8 cellular contexts compared by ENCODE assay signal in the genomic region with DNA sequence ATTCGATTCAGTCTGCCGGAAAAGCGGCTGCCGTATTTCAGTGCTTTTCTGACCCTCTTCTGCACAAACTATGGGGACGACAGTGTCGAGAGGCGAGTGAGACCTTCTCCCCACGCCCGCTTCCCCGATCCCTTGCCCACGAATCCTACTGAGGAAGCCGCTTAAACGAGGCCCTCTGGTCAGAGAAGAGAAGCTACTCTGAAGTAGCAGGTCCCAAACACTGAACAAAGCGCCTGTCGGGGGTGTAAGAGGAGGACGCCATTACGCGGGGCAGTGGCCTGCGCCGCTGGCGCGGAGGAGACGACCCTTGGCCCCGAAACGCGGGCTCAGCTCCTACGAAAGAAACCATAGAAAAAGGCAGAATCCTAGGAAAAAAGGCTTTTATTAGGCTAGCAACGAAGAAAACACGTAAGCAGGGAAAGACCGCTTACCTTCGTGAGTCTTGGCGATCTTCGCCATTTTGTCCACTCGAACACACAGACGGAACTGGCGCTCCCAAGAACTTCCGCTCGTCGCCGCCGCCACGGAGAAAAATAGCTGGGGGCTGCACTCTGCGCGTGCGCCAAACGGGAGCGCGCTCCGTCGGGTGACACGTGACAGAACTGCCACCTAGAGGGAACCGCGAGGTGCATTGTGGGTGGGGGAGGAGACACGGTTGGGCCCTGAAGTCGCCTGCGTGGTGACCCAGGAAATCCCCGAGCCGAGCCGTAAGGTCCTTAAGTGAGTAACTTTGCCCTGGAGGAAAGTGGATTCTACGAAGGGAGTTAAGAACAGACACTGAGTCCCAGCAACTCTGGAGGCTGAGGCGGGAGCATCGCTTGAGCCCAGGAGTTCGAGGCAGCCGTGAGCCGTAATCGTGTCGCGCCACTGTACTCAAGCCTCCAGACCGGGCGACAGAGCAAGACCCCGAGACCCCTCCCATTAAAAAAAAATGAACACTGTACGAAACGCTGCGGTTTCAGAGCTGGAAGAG. TPM values are rescaled to one million over a fixed set of nuclear protein-coding genes. Genes with fewer than 3 reads are reported as not detected.
DNase-seq lines count a peak whose midpoint lies in the region; ATAC-seq, FAIRE-seq and TF ChIP-seq lines count a peak whose summit lies in the region.

Gene SF3B1 (minus strand): TSS at position 488 of the 973 bp plus-strand sequence. CDS start 29 bp downstream, at position 459.

- peaks cover 0 to under 1% of the 10 kb centered on the region in 2 experiments for H3K36me3 ChIP-seq in keratinocyte (ENCODE audit: control insufficient read depth in 2 of 2, extremely low read depth in 1 of 2, insufficient read depth in 2 of 2, low read length in 2 of 2)

- H4K20me1 ChIP-seq in keratinocyte (ENCODE audit: control insufficient read depth, extremely low read depth, insufficient read depth, low read length), result peaks cover 15% of the 10 kb centered on the region

- H2AFZ ChIP-seq in keratinocyte (ENCODE audit: control insufficient read depth, low read length), result peak within 1 kb of the TSS; percentile 93

- H3K4me2 ChIP-seq in keratinocyte (ENCODE audit: control insufficient read depth, extremely low read depth, insufficient read depth, low read depth, low read length), result peak within 1 kb of the TSS; percentile 86

- TF ChIP-seq CTCF in keratinocyte (optimal IDR thresholded peaks at IDR 0.05 in 1 of 3, IDR thresholded peaks at IDR 0.05 in 1 of 3, conservative IDR thresholded peaks at IDR 0.05 in 1 of 3; ENCODE audit: extremely low read depth in 1 of 3, insufficient read depth in 2 of 3, low read length in 3 of 3), result no peak

- H3K27ac ChIP-seq in keratinocyte (ENCODE audit: control insufficient read depth, insufficient read depth, low read length), result peak within 1 kb of the TSS; percentile 95

- peak; percentile 97 for ATAC-seq in HG03432 (IDR thresholded peaks at IDR 0.05; ENCODE audit: unreplicated experiment)

- no peaks in the 10 kb centered on the region for H3K27me3 ChIP-seq in keratinocyte (ENCODE audit: control insufficient read depth, extremely low read depth, insufficient read depth, low read length)

- peaks cover 53% of the 10 kb centered on the region for H3K79me2 ChIP-seq in keratinocyte (ENCODE audit: control insufficient read depth, insufficient read depth, low read length)

- DNase-seq in AG20443 (ENCODE audit: low spot score) (peak; percentile 98), NCI-H510A (lab: John Stamatoyannopoulos, UW) (peak; percentile 86), cerebellum (ENCODE audit: low spot score) (peak; percentile 93), keratinocyte (ENCODE audit: low read depth, low spot score) (peak; percentile 98)
- peak; percentile 98 for DNase-seq in activated CD4-positive, alpha-beta T cell treated with anti-CD3 and anti-CD28 coated beads for 1 hour
- peak; percentile 96 to 97 for DNase-seq in stimulated activated CD4-positive, alpha-beta T cell treated with anti-CD3 and anti-CD28 coated beads, Interleukin-15, amount 100 ng/mL, for 1 hour (ENCODE audit: low read depth in 1 of 2, low spot score in 1 of 2)

- no peaks in the 10 kb centered on the region for H3K9me3 ChIP-seq in keratinocyte (ENCODE audit: control insufficient read depth, low read depth, low read length)

- H3K4me1 ChIP-seq in keratinocyte (ENCODE audit: control insufficient read depth, extremely low read depth, insufficient read depth, low read length), result peaks cover 20% of the 10 kb centered on the region

- peak within 1 kb of the TSS; percentile 81 to 97 (median 91) for H3K4me3 ChIP-seq in keratinocyte (ENCODE audit: control insufficient read depth in 2 of 3, extremely low read depth in 1 of 3, insufficient read depth in 2 of 3, low read depth in 1 of 3, low read length in 3 of 3)

- dilution Hi-C loops in keratinocyte (cut with MboI; ENCODE audit: extremely low pct_ligation_motif_present, low sequenced_read_pairs), result no loop called here

- peak within 1 kb of the TSS; percentile 95 for H3K9ac ChIP-seq in keratinocyte (ENCODE audit: control insufficient read depth, extremely low read depth, insufficient read depth, low read length)

- peak; percentile 44 for FAIRE-seq in keratinocyte (lab: Jason Lieb, UNC)

- no peaks in the 10 kb centered on the region for H3K9me1 ChIP-seq in keratinocyte (ENCODE audit: control insufficient read depth, extremely low read depth, insufficient read depth, low read length)

- peak; percentile 93 for TF ChIP-seq POLR2A in GM19099 (IDR thresholded peaks at IDR 0.05; ENCODE audit: extremely low read depth, insufficient read length, low read depth)

RNA-seq across cellular contexts. Expression of gene SF3B1, which starts in this region (rescaled TPM):
- 320 TPM for total RNA-seq in cerebellum
- 189 to 322 TPM (median 268 TPM) in 3 replicates for polyA plus RNA-seq in keratinocyte
- 112 TPM for polyA plus RNA-seq in keratinocyte (2011; ENCODE audit: low read depth)
- 78.0 and 251 TPM in 2 replicates for polyA plus RNA-seq in keratinocyte (2011; cell fraction: cytosol; rRNA removed)
- polyA plus RNA-seq in keratinocyte (2011; cell fraction: nucleus; rRNA removed), result 718 and 851 TPM in 2 replicates
- 108 and 138 TPM in 2 replicates for polyA plus RNA-seq in keratinocyte (2012; ENCODE audit: low replicate concordance)
- polyA minus RNA-seq in keratinocyte, result 110 to 440 TPM (median 190 TPM) in 3 replicates
- polyA minus RNA-seq in keratinocyte (2011; cell fraction: cytosol; rRNA and poly(A)+ RNA removed), result 38.0 TPM
- polyA minus RNA-seq in keratinocyte (2011; cell fraction: nucleus; rRNA and poly(A)+ RNA removed), result 94.5 and 299 TPM in 2 replicates

Comparison
In these comparisons a context has a peak if more than half of its experiments do, and no peak if none do; other contexts are left out.
1. Peak in every context shown above with its lines: DNase-seq, ATAC-seq, H3K4me3 ChIP-seq and H3K27ac ChIP-seq.